In genomic region chr7:65379318-65379717, GRCh38 we compare ENCODE assay signal across 1 cellular context.
TF ChIP-seq lines count a peak whose summit lies in the region.

No MANE protein-coding gene starts in this region.

TF ChIP-seq in HepG2, 621 proteins besides CTCF, POLR2A, EP300 and RAD21 (continued from another document and continues in another):
- TF ChIP-seq, protein P1, sequence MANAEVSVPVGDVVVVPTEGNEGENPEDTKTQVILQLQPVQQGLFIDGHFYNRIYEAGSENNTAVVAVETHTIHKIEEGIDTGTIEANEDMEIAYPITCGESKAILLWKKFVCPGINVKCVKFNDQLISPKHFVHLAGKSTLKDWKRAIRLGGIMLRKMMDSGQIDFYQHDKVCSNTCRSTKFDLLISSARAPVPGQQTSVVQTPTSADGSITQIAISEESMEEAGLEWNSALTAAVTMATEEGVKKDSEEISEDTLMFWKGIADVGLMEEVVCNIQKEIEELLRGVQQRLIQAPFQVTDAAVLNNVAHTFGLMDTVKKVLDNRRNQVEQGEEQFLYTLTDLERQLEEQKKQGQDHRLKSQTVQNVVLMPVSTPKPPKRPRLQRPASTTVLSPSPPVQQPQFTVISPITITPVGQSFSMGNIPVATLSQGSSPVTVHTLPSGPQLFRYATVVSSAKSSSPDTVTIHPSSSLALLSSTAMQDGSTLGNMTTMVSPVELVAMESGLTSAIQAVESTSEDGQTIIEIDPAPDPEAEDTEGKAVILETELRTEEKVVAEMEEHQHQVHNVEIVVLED (CRISPR knock-in tag; IDR thresholded peaks at IDR 0.05; ENCODE audit: borderline replicate concordance), result no peak
- TF ChIP-seq JARID2 (CRISPR knock-in tag; IDR thresholded peaks at IDR 0.05; ENCODE audit: insufficient replicate concordance) (no peak), THYN1 (CRISPR knock-in tag; IDR thresholded peaks at IDR 0.05; ENCODE audit: borderline replicate concordance, low read depth) (no peak), ARHGAP35 (CRISPR knock-in tag; IDR thresholded peaks at IDR 0.05; ENCODE audit: borderline replicate concordance) (no peak), NR2F2 (IDR thresholded peaks at IDR 0.05; ENCODE audit: borderline replicate concordance, low read depth) (no peak), TSC22D2 (CRISPR knock-in tag; IDR thresholded peaks at IDR 0.05; ENCODE audit: borderline replicate concordance) (no peak), BRD4 (CRISPR knock-in tag; IDR thresholded peaks at IDR 0.05) (no peak), MAZ (IDR thresholded peaks at IDR 0.05; ENCODE audit: borderline replicate concordance, low read depth, low read length) (peak; percentile 92), MAZ (CRISPR knock-in tag; IDR thresholded peaks at IDR 0.05; ENCODE audit: low read depth) (0 out of 2 replicates have a peak, but pooled peaks have one; percentile 39), PHF21A (CRISPR knock-in tag; IDR thresholded peaks at IDR 0.05) (no peak), NKX3-1 (CRISPR knock-in tag; IDR thresholded peaks at IDR 0.05) (no peak), ZNF7 (CRISPR knock-in tag; IDR thresholded peaks at IDR 0.05) (no peak), GTF3A (CRISPR knock-in tag; conservative IDR thresholded peaks at IDR 0.05) (no peak), CENPT (CRISPR knock-in tag; IDR thresholded peaks at IDR 0.05; ENCODE audit: low read depth) (no peak), NFATC3 (CRISPR knock-in tag; IDR thresholded peaks at IDR 0.05) (no peak), RBAK (CRISPR knock-in tag; IDR thresholded peaks at IDR 0.05) (no peak), ZBTB49 (CRISPR knock-in tag; IDR thresholded peaks at IDR 0.05; ENCODE audit: borderline replicate concordance) (no peak), SALL1 (CRISPR knock-in tag; IDR thresholded peaks at IDR 0.05) (peak; percentile 31; the same call in 1 of the 2 replicates), JDP2 (CRISPR knock-in tag; IDR thresholded peaks at IDR 0.05; ENCODE audit: borderline replicate concordance) (no peak), ZHX1 (CRISPR knock-in tag; IDR thresholded peaks at IDR 0.05; ENCODE audit: low read depth) (no peak), ATM (IDR thresholded peaks at IDR 0.05; ENCODE audit: borderline replicate concordance) (no peak), RBFOX2 (IDR thresholded peaks at IDR 0.05; ENCODE audit: low read depth, low read length) (no peak), IKZF4 (CRISPR knock-in tag; IDR thresholded peaks at IDR 0.05; ENCODE audit: borderline replicate concordance, low read depth, not compliant biosample characterization) (no peak), ZNF503 (CRISPR knock-in tag; IDR thresholded peaks at IDR 0.05) (no peak), ZBTB33 (CRISPR knock-in tag; IDR thresholded peaks at IDR 0.05) (no peak), RELA (CRISPR knock-in tag; IDR thresholded peaks at IDR 0.05) (no peak)
- TF ChIP-seq, protein P2, sequence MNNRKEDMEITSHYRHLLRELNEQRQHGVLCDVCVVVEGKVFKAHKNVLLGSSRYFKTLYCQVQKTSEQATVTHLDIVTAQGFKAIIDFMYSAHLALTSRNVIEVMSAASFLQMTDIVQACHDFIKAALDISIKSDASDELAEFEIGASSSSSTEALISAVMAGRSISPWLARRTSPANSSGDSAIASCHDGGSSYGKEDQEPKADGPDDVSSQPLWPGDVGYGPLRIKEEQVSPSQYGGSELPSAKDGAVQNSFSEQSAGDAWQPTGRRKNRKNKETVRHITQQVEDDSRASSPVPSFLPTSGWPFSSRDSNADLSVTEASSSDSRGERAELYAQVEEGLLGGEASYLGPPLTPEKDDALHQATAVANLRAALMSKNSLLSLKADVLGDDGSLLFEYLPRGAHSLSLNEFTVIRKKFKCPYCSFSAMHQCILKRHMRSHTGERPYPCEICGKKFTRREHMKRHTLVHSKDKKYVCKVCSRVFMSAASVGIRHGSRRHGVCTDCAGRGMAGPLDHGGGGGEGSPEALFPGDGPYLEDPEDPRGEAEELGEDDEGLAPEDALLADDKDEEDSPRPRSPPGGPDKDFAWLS (CRISPR knock-in tag; IDR thresholded peaks at IDR 0.05; ENCODE audit: borderline replicate concordance), result no peak
- TF ChIP-seq, protein P3, sequence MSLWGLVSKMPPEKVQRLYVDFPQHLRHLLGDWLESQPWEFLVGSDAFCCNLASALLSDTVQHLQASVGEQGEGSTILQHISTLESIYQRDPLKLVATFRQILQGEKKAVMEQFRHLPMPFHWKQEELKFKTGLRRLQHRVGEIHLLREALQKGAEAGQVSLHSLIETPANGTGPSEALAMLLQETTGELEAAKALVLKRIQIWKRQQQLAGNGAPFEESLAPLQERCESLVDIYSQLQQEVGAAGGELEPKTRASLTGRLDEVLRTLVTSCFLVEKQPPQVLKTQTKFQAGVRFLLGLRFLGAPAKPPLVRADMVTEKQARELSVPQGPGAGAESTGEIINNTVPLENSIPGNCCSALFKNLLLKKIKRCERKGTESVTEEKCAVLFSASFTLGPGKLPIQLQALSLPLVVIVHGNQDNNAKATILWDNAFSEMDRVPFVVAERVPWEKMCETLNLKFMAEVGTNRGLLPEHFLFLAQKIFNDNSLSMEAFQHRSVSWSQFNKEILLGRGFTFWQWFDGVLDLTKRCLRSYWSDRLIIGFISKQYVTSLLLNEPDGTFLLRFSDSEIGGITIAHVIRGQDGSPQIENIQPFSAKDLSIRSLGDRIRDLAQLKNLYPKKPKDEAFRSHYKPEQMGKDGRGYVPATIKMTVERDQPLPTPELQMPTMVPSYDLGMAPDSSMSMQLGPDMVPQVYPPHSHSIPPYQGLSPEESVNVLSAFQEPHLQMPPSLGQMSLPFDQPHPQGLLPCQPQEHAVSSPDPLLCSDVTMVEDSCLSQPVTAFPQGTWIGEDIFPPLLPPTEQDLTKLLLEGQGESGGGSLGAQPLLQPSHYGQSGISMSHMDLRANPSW (CRISPR knock-in tag; IDR thresholded peaks at IDR 0.05; ENCODE audit: borderline replicate concordance), result no peak
- TF ChIP-seq, protein P4, sequence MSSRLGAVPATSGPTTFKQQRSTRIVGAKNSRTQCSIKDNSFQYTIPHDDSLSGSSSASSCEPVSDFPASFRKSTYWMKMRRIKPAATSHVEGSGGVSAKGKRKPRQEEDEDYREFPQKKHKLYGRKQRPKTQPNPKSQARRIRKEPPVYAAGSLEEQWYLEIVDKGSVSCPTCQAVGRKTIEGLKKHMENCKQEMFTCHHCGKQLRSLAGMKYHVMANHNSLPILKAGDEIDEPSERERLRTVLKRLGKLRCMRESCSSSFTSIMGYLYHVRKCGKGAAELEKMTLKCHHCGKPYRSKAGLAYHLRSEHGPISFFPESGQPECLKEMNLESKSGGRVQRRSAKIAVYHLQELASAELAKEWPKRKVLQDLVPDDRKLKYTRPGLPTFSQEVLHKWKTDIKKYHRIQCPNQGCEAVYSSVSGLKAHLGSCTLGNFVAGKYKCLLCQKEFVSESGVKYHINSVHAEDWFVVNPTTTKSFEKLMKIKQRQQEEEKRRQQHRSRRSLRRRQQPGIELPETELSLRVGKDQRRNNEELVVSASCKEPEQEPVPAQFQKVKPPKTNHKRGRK (CRISPR knock-in tag; IDR thresholded peaks at IDR 0.05), result no peak
- TF ChIP-seq, protein P5, sequence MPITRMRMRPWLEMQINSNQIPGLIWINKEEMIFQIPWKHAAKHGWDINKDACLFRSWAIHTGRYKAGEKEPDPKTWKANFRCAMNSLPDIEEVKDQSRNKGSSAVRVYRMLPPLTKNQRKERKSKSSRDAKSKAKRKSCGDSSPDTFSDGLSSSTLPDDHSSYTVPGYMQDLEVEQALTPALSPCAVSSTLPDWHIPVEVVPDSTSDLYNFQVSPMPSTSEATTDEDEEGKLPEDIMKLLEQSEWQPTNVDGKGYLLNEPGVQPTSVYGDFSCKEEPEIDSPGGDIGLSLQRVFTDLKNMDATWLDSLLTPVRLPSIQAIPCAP (CRISPR knock-in tag; IDR thresholded peaks at IDR 0.05; ENCODE audit: low read depth), result no peak
- TF ChIP-seq, protein P6, sequence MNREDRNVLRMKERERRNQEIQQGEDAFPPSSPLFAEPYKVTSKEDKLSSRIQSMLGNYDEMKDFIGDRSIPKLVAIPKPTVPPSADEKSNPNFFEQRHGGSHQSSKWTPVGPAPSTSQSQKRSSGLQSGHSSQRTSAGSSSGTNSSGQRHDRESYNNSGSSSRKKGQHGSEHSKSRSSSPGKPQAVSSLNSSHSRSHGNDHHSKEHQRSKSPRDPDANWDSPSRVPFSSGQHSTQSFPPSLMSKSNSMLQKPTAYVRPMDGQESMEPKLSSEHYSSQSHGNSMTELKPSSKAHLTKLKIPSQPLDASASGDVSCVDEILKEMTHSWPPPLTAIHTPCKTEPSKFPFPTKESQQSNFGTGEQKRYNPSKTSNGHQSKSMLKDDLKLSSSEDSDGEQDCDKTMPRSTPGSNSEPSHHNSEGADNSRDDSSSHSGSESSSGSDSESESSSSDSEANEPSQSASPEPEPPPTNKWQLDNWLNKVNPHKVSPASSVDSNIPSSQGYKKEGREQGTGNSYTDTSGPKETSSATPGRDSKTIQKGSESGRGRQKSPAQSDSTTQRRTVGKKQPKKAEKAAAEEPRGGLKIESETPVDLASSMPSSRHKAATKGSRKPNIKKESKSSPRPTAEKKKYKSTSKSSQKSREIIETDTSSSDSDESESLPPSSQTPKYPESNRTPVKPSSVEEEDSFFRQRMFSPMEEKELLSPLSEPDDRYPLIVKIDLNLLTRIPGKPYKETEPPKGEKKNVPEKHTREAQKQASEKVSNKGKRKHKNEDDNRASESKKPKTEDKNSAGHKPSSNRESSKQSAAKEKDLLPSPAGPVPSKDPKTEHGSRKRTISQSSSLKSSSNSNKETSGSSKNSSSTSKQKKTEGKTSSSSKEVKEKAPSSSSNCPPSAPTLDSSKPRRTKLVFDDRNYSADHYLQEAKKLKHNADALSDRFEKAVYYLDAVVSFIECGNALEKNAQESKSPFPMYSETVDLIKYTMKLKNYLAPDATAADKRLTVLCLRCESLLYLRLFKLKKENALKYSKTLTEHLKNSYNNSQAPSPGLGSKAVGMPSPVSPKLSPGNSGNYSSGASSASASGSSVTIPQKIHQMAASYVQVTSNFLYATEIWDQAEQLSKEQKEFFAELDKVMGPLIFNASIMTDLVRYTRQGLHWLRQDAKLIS (CRISPR knock-in tag; IDR thresholded peaks at IDR 0.05), result no peak
